10 cellular contexts compared by ENCODE assay signal in genomic region chr9:110126457-110126856, GRCh38.
DNase-seq lines count a peak whose midpoint lies in the region; ATAC-seq, FAIRE-seq and TF ChIP-seq lines count a peak whose summit lies in the region.
"Had no signal": no experiment of that assay in that cellular context is flagged by ENCODE, and none has a peak within 500 bp of the region (broad histone marks: within the 10 kb centered on the region; RNA-seq: fewer than 3 reads in every experiment).

No MANE protein-coding gene starts in this region.

- POLR2A ChIA-PET in SK-N-SH (lab: Yijun Ruan, JAX) = no interaction called here

- CTCF ChIA-PET in SK-N-SH (lab: Yijun Ruan, JAX) = no interaction called here

- FAIRE-seq in urothelium cell line (lab: Jason Lieb, UNC) = no peak

- H3K27ac ChIP-seq in SK-N-SH (ENCODE audit: low read depth in 2 of 2, low read length in 1 of 2) = no peak overlapping the region

- TF ChIP-seq EP300 in SK-N-SH (IDR thresholded peaks at IDR 0.05; ENCODE audit: borderline replicate concordance in 1 of 2, low read depth in 1 of 2, low read length in 1 of 2) = no peak

- H3K36me3 Mint-ChIP-seq in activated T-helper 2 cell treated with anti-CD3 and anti-CD28 coated beads, Interferon-gamma antibody, Interleukin-2, Interleukin-4, amounts not matched to agents 10 μg/mL and 5 μg/mL and 100 μg/mL, durations not matched to agents 14 hours and 24 hours and 36 hours (ENCODE audit: low read depth) = peaks cover 19% of the 10 kb centered on the region
- no peaks in the 10 kb centered on the region for H3K36me3 Mint-ChIP-seq in immature natural killer cell
- H3K36me3 Mint-ChIP-seq in stimulated activated memory B cell treated with anti-CD40 and anti-IgM and Interleukin-4, amounts not matched to agents 10 μg/mL and 1 μg/mL and 100 μg/mL, for 72 hours = peaks cover 75% of the 10 kb centered on the region

- no peak for TF ChIP-seq RAD21 in SK-N-SH (IDR thresholded peaks at IDR 0.05; ENCODE audit: low read length)

- no peak overlapping the region for H3K4me2 ChIP-seq in SK-N-SH

- no peak overlapping the region for H2AFZ ChIP-seq in SK-N-SH (ENCODE audit: low read depth)

- H3K9me3 Mint-ChIP-seq in activated T-helper 2 cell treated with anti-CD3 and anti-CD28 coated beads, Interferon-gamma antibody, Interleukin-2, Interleukin-4, amounts not matched to agents 10 μg/mL and 5 μg/mL and 100 μg/mL, durations not matched to agents 14 hours and 24 hours and 36 hours = no peaks in the 10 kb centered on the region
- no peaks in the 10 kb centered on the region for H3K9me3 Mint-ChIP-seq in immature natural killer cell
- no peaks in the 10 kb centered on the region for H3K9me3 Mint-ChIP-seq in stimulated activated memory B cell treated with anti-CD40 and anti-IgM and Interleukin-4, amounts not matched to agents 10 μg/mL and 1 μg/mL and 100 μg/mL, for 72 hours
- H3K9me3 Mint-ChIP-seq: stimulated activated effector memory CD8-positive, alpha-beta T cell treated with anti-CD3 and anti-CD28 coated beads, Interleukin-12 subunit alpha, Interleukin-12 subunit beta, amount 100 ng/mL, for 72 hours had no signal

- intact Hi-C loops in activated T-helper 2 cell treated with anti-CD3 and anti-CD28 coated beads, Interferon-gamma antibody, Interleukin-2, Interleukin-4, amounts not matched to agents 10 μg/mL and 5 μg/mL and 100 μg/mL, durations not matched to agents 14 hours and 24 hours and 36 hours (cut with micrococcal nuclease) = no loop called here

- peak; percentile 80 for DNase-seq in Jurkat, Clone E6-1 (ENCODE audit: low read depth, low spot score)
- no peak for DNase-seq in activated T-helper 2 cell treated with anti-CD3 and anti-CD28 coated beads, Interferon-gamma antibody, Interleukin-2, Interleukin-4, amounts not matched to agents 10 μg/mL and 5 μg/mL and 100 μg/mL, durations not matched to agents 14 hours and 24 hours and 36 hours (ENCODE audit: low spot score)
- DNase-seq in immature natural killer cell = no peak
- no peak for DNase-seq in SK-N-SH
- no peak for DNase-seq in glomerular visceral epithelial cell (ENCODE audit: extremely low spot score)
- no peak for DNase-seq in urothelium cell line (ENCODE audit: low spot score)

- no peak overlapping the region for H3K9ac ChIP-seq in SK-N-SH

- no peaks in the 10 kb centered on the region for H3K27me3 ChIP-seq in SK-N-SH (ENCODE audit: insufficient read depth)

- peak overlapping the region; percentile 66 for H3K27ac Mint-ChIP-seq in activated T-helper 2 cell treated with anti-CD3 and anti-CD28 coated beads, Interferon-gamma antibody, Interleukin-2, Interleukin-4, amounts not matched to agents 10 μg/mL and 5 μg/mL and 100 μg/mL, durations not matched to agents 14 hours and 24 hours and 36 hours
- H3K27ac Mint-ChIP-seq in immature natural killer cell = peak overlapping the region in 5 of 6 donors; percentile 23 to 62 (median 47)
- H3K27ac Mint-ChIP-seq in stimulated activated memory B cell treated with anti-CD40 and anti-IgM and Interleukin-4, amounts not matched to agents 10 μg/mL and 1 μg/mL and 100 μg/mL, for 72 hours = peak overlapping the region; percentile 82
- H3K27ac Mint-ChIP-seq: stimulated activated effector memory CD8-positive, alpha-beta T cell treated with anti-CD3 and anti-CD28 coated beads, Interleukin-12 subunit alpha, Interleukin-12 subunit beta, amount 100 ng/mL, for 72 hours had no signal

- peaks cover 23% of the 10 kb centered on the region for H3F3A ChIP-seq in SK-N-SH (replicated peaks; ENCODE audit: insufficient read depth)

- H3K36me3 ChIP-seq in SK-N-SH (replicated peaks in 1 of 2; ENCODE audit: control insufficient read depth in 1 of 2, insufficient read depth in 2 of 2, low read length in 1 of 2) = no peaks in the 10 kb centered on the region

- no peaks in the 10 kb centered on the region for H3K27me3 Mint-ChIP-seq in activated T-helper 2 cell treated with anti-CD3 and anti-CD28 coated beads, Interferon-gamma antibody, Interleukin-2, Interleukin-4, amounts not matched to agents 10 μg/mL and 5 μg/mL and 100 μg/mL, durations not matched to agents 14 hours and 24 hours and 36 hours (ENCODE audit: low read depth)
- no peaks in the 10 kb centered on the region for H3K27me3 Mint-ChIP-seq in immature natural killer cell (ENCODE audit: low read depth in 3 of 3)
- H3K27me3 Mint-ChIP-seq in stimulated activated memory B cell treated with anti-CD40 and anti-IgM and Interleukin-4, amounts not matched to agents 10 μg/mL and 1 μg/mL and 100 μg/mL, for 72 hours = no peaks in the 10 kb centered on the region

- no peak for ATAC-seq in stimulated activated memory B cell treated with anti-CD40 and anti-IgM and Interleukin-4, amounts not matched to agents 10 μg/mL and 1 μg/mL and 100 μg/mL, for 72 hours
- no peak for ATAC-seq in GM18517 (IDR thresholded peaks at IDR 0.05; ENCODE audit: unreplicated experiment)
- ATAC-seq: stimulated activated effector memory CD8-positive, alpha-beta T cell treated with anti-CD3 and anti-CD28 coated beads, Interleukin-12 subunit alpha, Interleukin-12 subunit beta, amount 100 ng/mL, for 72 hours had no signal

- H4K20me1 ChIP-seq in SK-N-SH (ENCODE audit: insufficient read depth) = peaks cover 100% of the 10 kb centered on the region

- H3K9me2 ChIP-seq in SK-N-SH = no peaks in the 10 kb centered on the region

- no peaks in the 10 kb centered on the region for H3K9me3 ChIP-seq in SK-N-SH
- H3K9me3 ChIP-seq: mucosa of descending colon had no signal

- WGBS in SK-N-SH (ENCODE audit: low lambda C conversion rate) = 95% methylated on average over 6 of the region's 6 CpGs

- H3K4me1 Mint-ChIP-seq in activated T-helper 2 cell treated with anti-CD3 and anti-CD28 coated beads, Interferon-gamma antibody, Interleukin-2, Interleukin-4, amounts not matched to agents 10 μg/mL and 5 μg/mL and 100 μg/mL, durations not matched to agents 14 hours and 24 hours and 36 hours (ENCODE audit: low read depth) = peaks cover 69% of the 10 kb centered on the region
- peaks cover 16 to 20% of the 10 kb centered on the region in 2 donors for H3K4me1 Mint-ChIP-seq in immature natural killer cell
- peaks cover 97% of the 10 kb centered on the region for H3K4me1 Mint-ChIP-seq in stimulated activated memory B cell treated with anti-CD40 and anti-IgM and Interleukin-4, amounts not matched to agents 10 μg/mL and 1 μg/mL and 100 μg/mL, for 72 hours

- H3K4me1 ChIP-seq in SK-N-SH (ENCODE audit: control insufficient read depth in 1 of 2, insufficient read depth in 2 of 2, low read depth in 1 of 2, low read length in 1 of 2) = peaks cover 0 to 14% of the 10 kb centered on the region in 2 experiments; a peak in 1 of 4 replicates

- H3K4me3 ChIP-seq in Jurkat, Clone E6-1 (ENCODE audit: low read length) = peak overlapping the region; percentile 46
- H3K4me3 ChIP-seq in SK-N-SH (ENCODE audit: low read depth in 2 of 2, low read length in 1 of 2) = no peak overlapping the region
- H3K4me3 ChIP-seq: mucosa of descending colon had no signal

- TF ChIP-seq CTCF in SK-N-SH (IDR thresholded peaks at IDR 0.05) = no peak

- peaks cover 98% of the 10 kb centered on the region for H3K79me2 ChIP-seq in SK-N-SH (ENCODE audit: insufficient read depth)

- H3K4me3 Mint-ChIP-seq in activated T-helper 2 cell treated with anti-CD3 and anti-CD28 coated beads, Interferon-gamma antibody, Interleukin-2, Interleukin-4, amounts not matched to agents 10 μg/mL and 5 μg/mL and 100 μg/mL, durations not matched to agents 14 hours and 24 hours and 36 hours (ENCODE audit: low read depth) = no peak overlapping the region
- H3K4me3 Mint-ChIP-seq in immature natural killer cell = peak overlapping the region in 4 of 5 donors; percentile 3 to 66 (median 34)
- H3K4me3 Mint-ChIP-seq in stimulated activated memory B cell treated with anti-CD40 and anti-IgM and Interleukin-4, amounts not matched to agents 10 μg/mL and 1 μg/mL and 100 μg/mL, for 72 hours = peak overlapping the region; percentile 61
- H3K4me3 Mint-ChIP-seq: stimulated activated effector memory CD8-positive, alpha-beta T cell treated with anti-CD3 and anti-CD28 coated beads, Interleukin-12 subunit alpha, Interleukin-12 subunit beta, amount 100 ng/mL, for 72 hours had no signal

TF ChIP-seq in SK-N-SH, 30 proteins besides CTCF, POLR2A, EP300 and RAD21:
- TF ChIP-seq MEF2A (IDR thresholded peaks at IDR 0.05; ENCODE audit: borderline replicate concordance, low read depth) (no peak), POLR2AphosphoS5 (IDR thresholded peaks at IDR 0.05; ENCODE audit: low read depth, low read length) (no peak), MAX (IDR thresholded peaks at IDR 0.05; ENCODE audit: low read depth) (no peak), NRF1 (IDR thresholded peaks at IDR 0.05; ENCODE audit: low read depth, low read length) (no peak), FOXJ3 (CRISPR knock-in tag; IDR thresholded peaks at IDR 0.05) (no peak), PBX3 (IDR thresholded peaks at IDR 0.05) (no peak), RFX5 (IDR thresholded peaks at IDR 0.05; ENCODE audit: low read length) (no peak), FOSL2 (IDR thresholded peaks at IDR 0.05; ENCODE audit: borderline replicate concordance, low read depth) (no peak), TCF12 (IDR thresholded peaks at IDR 0.05) (no peak), CHD2 (IDR thresholded peaks at IDR 0.05; ENCODE audit: low read length, partially characterized antibody) (no peak), GABPA (IDR thresholded peaks at IDR 0.05; ENCODE audit: low read depth) (no peak)
